In genomic region chrX:136201601-136202000, GRCh38 we compare ENCODE assay signal across 11 cellular contexts.
"Had no signal": no experiment of that assay in that cellular context is flagged by ENCODE, and none has a peak within 500 bp of the region (broad histone marks: within the 10 kb centered on the region; RNA-seq: fewer than 3 reads in every experiment).

No MANE protein-coding gene starts in this region.

- H3K4me3 Mint-ChIP-seq: activated naive CD8-positive, alpha-beta T cell; activated T-cell treated with anti-CD3 and anti-CD28 coated beads, Interleukin-2, amount 50 U/mL, for 24 hours; neural crest cell; T-helper 2 cell treated with Interferon-gamma antibody and Interleukin-4, amounts not matched to agents 5 μg/mL and 100 μg/mL, for 36 hours had no signal

- H3K27me3 Mint-ChIP-seq: activated naive CD8-positive, alpha-beta T cell had no signal

- DNase-seq: activated CD4-positive, alpha-beta T cell treated with anti-CD3 and anti-CD28 coated beads, Interleukin-2, amount 50 U/mL, for 4 hours; activated effector memory CD4-positive, alpha-beta T cell treated with Interleukin-2 at 50 U/mL for 16 hours; activated T-cell treated with anti-CD3 and anti-CD28 coated beads, Interleukin-2, amount 50 U/mL, for 24 hours; foreskin melanocyte; pancreas; retina; substantia nigra had no signal

- H3K36me3 ChIP-seq: pancreas had no signal

- ATAC-seq: pancreas had no signal

- H3K4me1 ChIP-seq: pancreas had no signal

- H3K4me3 ChIP-seq: pancreas, smooth muscle cell had no signal

- H3K27ac Mint-ChIP-seq: activated naive CD8-positive, alpha-beta T cell; activated T-cell treated with anti-CD3 and anti-CD28 coated beads, Interleukin-2, amount 50 U/mL, for 24 hours; T-helper 2 cell treated with Interferon-gamma antibody and Interleukin-4, amounts not matched to agents 5 μg/mL and 100 μg/mL, for 36 hours had no signal

- H3K27ac ChIP-seq: pancreas had no signal

- H3K9me3 ChIP-seq: pancreas had no signal

- H3K36me3 Mint-ChIP-seq: activated naive CD8-positive, alpha-beta T cell had no signal

- H3K9me3 Mint-ChIP-seq: activated T-cell treated with anti-CD3 and anti-CD28 coated beads, Interleukin-2, amount 50 U/mL, for 24 hours; T-helper 2 cell treated with Interferon-gamma antibody and Interleukin-4, amounts not matched to agents 5 μg/mL and 100 μg/mL, for 36 hours had no signal
